ENCODE assay signal across 25 cellular contexts in the genomic region with DNA sequence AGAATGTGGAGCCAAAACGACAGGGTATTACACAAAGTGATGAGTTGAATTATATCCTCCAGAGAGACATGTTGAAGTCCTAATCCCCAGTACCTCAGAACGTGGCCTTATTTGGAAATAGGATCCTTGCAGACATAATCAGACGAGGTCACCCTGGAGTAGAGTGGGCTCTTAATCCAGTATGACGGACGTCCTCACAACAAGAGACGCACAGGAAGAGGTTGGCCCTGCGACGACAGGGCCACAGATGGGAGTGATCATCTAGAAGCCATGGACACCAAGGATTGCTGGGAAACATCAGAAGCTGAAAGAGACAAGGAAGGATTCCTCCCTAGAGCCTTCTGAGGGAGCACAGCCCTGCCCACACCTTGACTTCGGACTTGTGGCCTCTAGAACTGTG.
"Had no signal": no experiment of that assay in that cellular context is flagged by ENCODE, and none has a peak within 500 bp of the region (broad histone marks: within the 10 kb centered on the region; RNA-seq: fewer than 3 reads in every experiment).

No MANE protein-coding gene starts in this region.

- DNase-seq: colonic mucosa; effector CD8-positive, alpha-beta T cell; endodermal cell; foreskin keratinocyte; heart left ventricle; left colon; left ventricle myocardium superior; lower lobe of right lung; natural killer cell; psoas muscle; right cardiac atrium; sigmoid colon; spleen; stimulated activated CD4-positive, alpha-beta T cell treated with anti-CD3 and anti-CD28 coated beads, Interleukin-4, amount 100 ng/mL, for 4 hours; stimulated activated naive B cell treated with anti-CD40 and anti-IgM and Interleukin-4, amounts not matched to agents 10 μg/mL and 1 μg/mL and 100 μg/mL, for 72 hours; thyroid gland; trophoblast cell had no signal

- H3K9me3 ChIP-seq: colonic mucosa, gastroesophageal sphincter, heart left ventricle, lower lobe of right lung, psoas muscle, sigmoid colon, spleen, thyroid gland had no signal

- H3K4me2 ChIP-seq: hepatocyte had no signal

- H2AFZ ChIP-seq: hepatocyte had no signal

- H3K4me3 ChIP-seq: colonic mucosa, gastroesophageal sphincter, heart left ventricle, hepatocyte, lower lobe of right lung, psoas muscle, sigmoid colon, spleen, thyroid gland had no signal

- H3K4me3 Mint-ChIP-seq: central memory CD8-positive, alpha-beta T cell; dendritic cell treated with granulocyte-macrophage colony-stimulating factor and Interleukin-4, amounts not matched to agents 40 ng/mL and 50 ng/mL, for 4 days; endodermal cell; natural killer cell; neural crest cell; stimulated activated naive B cell treated with anti-CD40 and anti-IgM and Interleukin-4, amounts not matched to agents 10 μg/mL and 1 μg/mL and 100 μg/mL, for 72 hours; stimulated activated naive CD8-positive, alpha-beta T cell treated with anti-CD3 and anti-CD28 coated beads, Interleukin-15, Interleukin-2, amounts not matched to agents 100 ng/mL and 50 ng/mL, for 24 hours had no signal

- H3K27me3 Mint-ChIP-seq: dendritic cell treated with granulocyte-macrophage colony-stimulating factor and Interleukin-4, amounts not matched to agents 40 ng/mL and 50 ng/mL, for 4 days; stimulated activated naive CD8-positive, alpha-beta T cell treated with anti-CD3 and anti-CD28 coated beads, Interleukin-15, Interleukin-2, amounts not matched to agents 100 ng/mL and 50 ng/mL, for 24 hours had no signal

- H3K27ac ChIP-seq: colonic mucosa, epithelial cell of prostate, foreskin keratinocyte, heart left ventricle, hepatocyte, lower lobe of right lung, psoas muscle, sigmoid colon, spleen, thyroid gland had no signal

- ATAC-seq: esophagus mucosa; foreskin keratinocyte; gastroesophageal sphincter; heart left ventricle; left colon; left ventricle myocardium superior; lower lobe of right lung; natural killer cell; psoas muscle; right cardiac atrium; stimulated activated naive B cell treated with anti-CD40 and anti-IgM and Interleukin-4, amounts not matched to agents 10 μg/mL and 1 μg/mL and 100 μg/mL, for 72 hours had no signal

- H3K36me3 ChIP-seq: colonic mucosa, gastroesophageal sphincter, heart left ventricle, lower lobe of right lung, sigmoid colon, spleen, thyroid gland had no signal

- H3K9me3 Mint-ChIP-seq: central memory CD8-positive, alpha-beta T cell; endodermal cell; natural killer cell; stimulated activated naive B cell treated with anti-CD40 and anti-IgM and Interleukin-4, amounts not matched to agents 10 μg/mL and 1 μg/mL and 100 μg/mL, for 72 hours; stimulated activated naive CD8-positive, alpha-beta T cell treated with anti-CD3 and anti-CD28 coated beads, Interleukin-15, Interleukin-2, amounts not matched to agents 100 ng/mL and 50 ng/mL, for 24 hours had no signal

- H3K27ac Mint-ChIP-seq: dendritic cell treated with granulocyte-macrophage colony-stimulating factor and Interleukin-4, amounts not matched to agents 40 ng/mL and 50 ng/mL, for 4 days; endodermal cell; natural killer cell; stimulated activated naive B cell treated with anti-CD40 and anti-IgM and Interleukin-4, amounts not matched to agents 10 μg/mL and 1 μg/mL and 100 μg/mL, for 72 hours; stimulated activated naive CD8-positive, alpha-beta T cell treated with anti-CD3 and anti-CD28 coated beads, Interleukin-15, Interleukin-2, amounts not matched to agents 100 ng/mL and 50 ng/mL, for 24 hours had no signal

- H3K27me3 ChIP-seq: colonic mucosa, gastroesophageal sphincter, heart left ventricle, hepatocyte, sigmoid colon, spleen, thyroid gland had no signal

- H3K4me1 Mint-ChIP-seq: central memory CD8-positive, alpha-beta T cell; natural killer cell; stimulated activated naive B cell treated with anti-CD40 and anti-IgM and Interleukin-4, amounts not matched to agents 10 μg/mL and 1 μg/mL and 100 μg/mL, for 72 hours had no signal

- H3K4me1 ChIP-seq: colonic mucosa, foreskin keratinocyte, lower lobe of right lung, psoas muscle, spleen had no signal
